9 cellular contexts compared by ENCODE assay signal in genomic region chr3:152127058-152127457, GRCh38.
DNase-seq lines count a peak whose midpoint lies in the region; ATAC-seq and TF ChIP-seq lines count a peak whose summit lies in the region.
"Had no signal": no experiment of that assay in that cellular context is flagged by ENCODE, and none has a peak within 500 bp of the region (broad histone marks: within the 10 kb centered on the region; RNA-seq: fewer than 3 reads in every experiment).

No MANE protein-coding gene starts in this region.

- H3K36me3 ChIP-seq in smooth muscle cell (ENCODE audit: low read depth) (no peaks in the 10 kb centered on the region), thyroid gland (no peaks in the 10 kb centered on the region)

- no peaks in the 10 kb centered on the region for H3F3A ChIP-seq in smooth muscle cell (ENCODE audit: low read depth)

- TF ChIP-seq POLR2A in thyroid gland (IDR thresholded peaks at IDR 0.05) = no peak

- no peaks in the 10 kb centered on the region for H3K27me3 ChIP-seq in smooth muscle cell (ENCODE audit: low read depth)
- H3K27me3 ChIP-seq in thyroid gland = no peaks in the 10 kb centered on the region

- peak; percentile 4 for DNase-seq in activated T-cell treated with anti-CD3 and anti-CD28 coated beads for 24 hours (ENCODE audit: low read depth)
- no peak for DNase-seq in activated T-cell treated with anti-CD3 and anti-CD28 coated beads, Interleukin-2, amount 50 U/mL, for 1 hour
- no peak for DNase-seq in smooth muscle cell (lab: John Stamatoyannopoulos, UW; ENCODE audit: unreplicated experiment)
- no peak for DNase-seq in thyroid gland
- DNase-seq in activated effector memory CD4-positive, alpha-beta T cell treated with Interleukin-2 at 50 U/mL for 16 hours = no peak
- no peak for DNase-seq in ACHN
- DNase-seq: NCI-H2029 had no signal

- no peaks in the 10 kb centered on the region for H4K20me1 ChIP-seq in smooth muscle cell (ENCODE audit: low read depth)

- no peak overlapping the region for H2AFZ ChIP-seq in smooth muscle cell (ENCODE audit: low read depth)

- peak; percentile 99 for ATAC-seq in GM21576 (IDR thresholded peaks at IDR 0.05; ENCODE audit: unreplicated experiment)
- peak; percentile 99 for ATAC-seq in HG03432 (IDR thresholded peaks at IDR 0.05; ENCODE audit: unreplicated experiment)

- H3K27ac ChIP-seq in smooth muscle cell (ENCODE audit: low read depth) (peak overlapping the region; percentile 52), thyroid gland (no peak overlapping the region)

- WGBS in smooth muscle cell (ENCODE audit: low lambda C conversion rate) = 6% methylated on average over 4 of the region's 4 CpGs
- 92 to 96% methylated on average over 4 of the region's 4 CpGs for WGBS in thyroid gland, 2 donors

- peaks cover under 1% of the 10 kb centered on the region for H3K4me1 ChIP-seq in smooth muscle cell (ENCODE audit: low read depth)
- no peaks in the 10 kb centered on the region for H3K4me1 ChIP-seq in thyroid gland

- no peaks in the 10 kb centered on the region for H3K79me2 ChIP-seq in smooth muscle cell (ENCODE audit: low read depth)

- H3K4me3 ChIP-seq in smooth muscle cell (no peak overlapping the region), thyroid gland (replicated peaks in 1 of 3) (no peak overlapping the region)

- intact Hi-C loops in thyroid gland (cut with DNase I) = no loop called here

- H3K9ac ChIP-seq in smooth muscle cell (ENCODE audit: low read depth) = no peak overlapping the region

- H3K9me3 ChIP-seq in smooth muscle cell (replicated peaks; ENCODE audit: low read depth) (no peaks in the 10 kb centered on the region), thyroid gland (no peaks in the 10 kb centered on the region)

- H3K4me2 ChIP-seq in smooth muscle cell = peak overlapping the region; percentile 50

- in situ Hi-C loops in ACHN (cut with HindIII; ENCODE audit: low pct_ligation_motif_present, low pct_unique_long_range_greater_than_20kb, low sequenced_read_pairs) = no loop called here

- TF ChIP-seq CTCF in smooth muscle cell (IDR thresholded peaks at IDR 0.05; ENCODE audit: borderline replicate concordance, insufficient read depth, poor library complexity, severe bottlenecking) = no peak
- no peak for TF ChIP-seq CTCF in thyroid gland (IDR thresholded peaks at IDR 0.05)
